Comparison of ENCODE assay signal across 8 cellular contexts in the genomic region with DNA sequence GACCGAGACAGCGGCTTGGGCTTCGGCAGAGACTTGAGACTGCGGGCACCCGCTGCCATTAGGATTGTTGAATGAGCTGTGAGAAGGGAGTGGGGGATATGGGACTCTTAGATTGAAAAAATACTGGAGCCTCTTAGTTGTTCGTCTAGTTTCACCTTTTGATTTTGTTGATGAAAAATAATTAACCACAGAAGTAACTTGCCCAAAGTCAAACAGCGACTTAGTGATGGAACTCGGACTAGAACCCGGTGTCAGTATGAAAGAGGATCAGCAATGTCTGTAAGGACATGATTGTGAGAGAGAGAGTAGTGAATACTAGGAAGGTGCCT. TPM values are rescaled to one million over a fixed set of nuclear protein-coding genes. Genes with fewer than 3 reads are reported as not detected.
DNase-seq lines count a peak whose midpoint lies in the region; ATAC-seq, FAIRE-seq and TF ChIP-seq lines count a peak whose summit lies in the region.

No MANE protein-coding gene starts in this region.

- peak overlapping the region; percentile 81 for H3K4me3 ChIP-seq in cardiac muscle cell
- peak overlapping the region; percentile 50 for H3K4me3 ChIP-seq in bronchial epithelial cell (ENCODE audit: low read depth, low read length)
- H3K4me3 ChIP-seq in mesenchymal stem cell (ENCODE audit: insufficient read depth in 1 of 2, low read depth in 1 of 2, low read length in 2 of 2): peak overlapping the region; percentile 76 to 85
- peak overlapping the region; percentile 83 to 99 for H3K4me3 ChIP-seq in vagina

- H2AK5ac ChIP-seq in mesenchymal stem cell (ENCODE audit: low read length, severe bottlenecking): no peak overlapping the region

- H3K27ac ChIP-seq in cardiac muscle cell: peak overlapping the region; percentile 84
- H3K27ac ChIP-seq in mesenchymal stem cell (ENCODE audit: low read length, poor library complexity, severe bottlenecking): peak overlapping the region; percentile 71
- H3K27ac ChIP-seq in vagina: peak overlapping the region; percentile 86

- peak overlapping the region in 1 of 2 experiments; percentile 91 for H3K4ac ChIP-seq in mesenchymal stem cell (ENCODE audit: low read depth in 1 of 2, low read length in 2 of 2)

- ATAC-seq in left cardiac atrium: no peak

- H3K18ac ChIP-seq in mesenchymal stem cell (ENCODE audit: low read depth in 1 of 2, low read length in 2 of 2): peak overlapping the region; percentile 17 to 90

- DNase-seq in cardiac muscle cell (ENCODE audit: low read depth in 1 of 2, low spot score in 1 of 2): no peak
- no peak for DNase-seq in left cardiac atrium
- DNase-seq in bronchial epithelial cell (ENCODE audit: low read depth): no peak
- DNase-seq in mesenchymal stem cell: no peak
- DNase-seq in vagina (ENCODE audit: extremely low spot score in 2 of 2): no peak
- DNase-seq in NCI-H1930 (lab: John Stamatoyannopoulos, UW): no peak
- no peak for DNase-seq in HK-2 (ENCODE audit: unreplicated experiment)
- DNase-seq in iPS-NIHi7 (ENCODE audit: extremely low spot score): no peak

- TF ChIP-seq POLR2A in vagina (IDR thresholded peaks at IDR 0.05): no peak

- H2AFZ ChIP-seq in mesenchymal stem cell (ENCODE audit: low read depth, low read length): peak overlapping the region; percentile 77

- peak overlapping the region; percentile 69 for H4K8ac ChIP-seq in mesenchymal stem cell (ENCODE audit: low read length)

- H3K4me2 ChIP-seq in mesenchymal stem cell (ENCODE audit: low read length, poor library complexity, severe bottlenecking): peak overlapping the region; percentile 79

- under 1% methylated on average over 9 of the region's 9 CpGs for WGBS in mesenchymal stem cell

- H3K14ac ChIP-seq in mesenchymal stem cell (ENCODE audit: low read length in 2 of 2): no peak overlapping the region

- H2BK5ac ChIP-seq in mesenchymal stem cell (ENCODE audit: low read depth, low read length, poor library complexity, severe bottlenecking): peak overlapping the region; percentile 48

- no peak overlapping the region for H2BK12ac ChIP-seq in mesenchymal stem cell (ENCODE audit: low read length in 2 of 2)

- TF ChIP-seq CTCF in cardiac muscle cell (IDR thresholded peaks at IDR 0.05; ENCODE audit: low read depth, low read length): no peak
- no peak for TF ChIP-seq CTCF in bronchial epithelial cell (IDR thresholded peaks at IDR 0.05; ENCODE audit: insufficient read depth, low read length, severe bottlenecking)
- no peak for TF ChIP-seq CTCF in vagina (IDR thresholded peaks at IDR 0.05)

- H3K23ac ChIP-seq in mesenchymal stem cell (ENCODE audit: low read length in 2 of 2): no peak overlapping the region

- H3K79me1 ChIP-seq in mesenchymal stem cell (replicated peaks; ENCODE audit: low read length, poor library complexity, severe bottlenecking): peaks cover 6% of the 10 kb centered on the region

- H3K36me3 ChIP-seq in cardiac muscle cell: no peaks in the 10 kb centered on the region
- H3K36me3 ChIP-seq in bronchial epithelial cell (ENCODE audit: control insufficient read depth, insufficient read depth, low read length): no peaks in the 10 kb centered on the region
- peaks cover 0 to 6% of the 10 kb centered on the region in 2 experiments for H3K36me3 ChIP-seq in mesenchymal stem cell (ENCODE audit: control insufficient read depth in 1 of 2, insufficient read depth in 2 of 2, low read depth in 1 of 2, low read length in 2 of 2)
- H3K36me3 ChIP-seq in vagina: no peaks in the 10 kb centered on the region

- intact Hi-C loops in left cardiac atrium (cut with DNase I): no loop called here
- intact Hi-C loops in vagina (cut with DNase I): no loop called here

- H3K9ac ChIP-seq in mesenchymal stem cell (ENCODE audit: low read length): peak overlapping the region; percentile 99

- peaks cover 12% of the 10 kb centered on the region for H3K4me1 ChIP-seq in cardiac muscle cell (ENCODE audit: low read depth)
- no peaks in the 10 kb centered on the region for H3K4me1 ChIP-seq in mesenchymal stem cell (ENCODE audit: control insufficient read depth, insufficient read depth, low read depth, low read length)
- peaks cover 39% of the 10 kb centered on the region for H3K4me1 ChIP-seq in vagina

- H4K91ac ChIP-seq in mesenchymal stem cell (ENCODE audit: low read length): no peak overlapping the region

- H3K27me3 ChIP-seq in cardiac muscle cell (no peaks in the 10 kb centered on the region), bronchial epithelial cell (ENCODE audit: control insufficient read depth, insufficient read depth, low read length) (no peaks in the 10 kb centered on the region), mesenchymal stem cell (ENCODE audit: control insufficient read depth in 1 of 2, insufficient read depth in 1 of 2, low read length in 2 of 2) (peaks cover 0 to 3% of the 10 kb centered on the region in 2 experiments), vagina (no peaks in the 10 kb centered on the region)

- no peak overlapping the region for H2BK120ac ChIP-seq in mesenchymal stem cell (ENCODE audit: low read depth, low read length)

- no peak for FAIRE-seq in bronchial epithelial cell (lab: Jason Lieb, UNC)

- H3K9me3 ChIP-seq in cardiac muscle cell (ENCODE audit: low read depth) (no peaks in the 10 kb centered on the region), mesenchymal stem cell (ENCODE audit: control insufficient read depth, low read length) (no peaks in the 10 kb centered on the region), vagina (no peaks in the 10 kb centered on the region)

- H2BK15ac ChIP-seq in mesenchymal stem cell (ENCODE audit: low read depth, poor library complexity, severe bottlenecking): no peak overlapping the region

RNA-seq across cellular contexts. Expression of a gene that starts 0.5 kb away (rescaled TPM):
- total RNA-seq in cardiac muscle cell (23.2 and 46.1 TPM in 2 replicates), left cardiac atrium (10 to 100 TPM; 48.1 to 52.3 TPM), bronchial epithelial cell (30.0 and 45.2 TPM in 2 replicates), vagina (45.4 TPM)
- polyA plus RNA-seq in cardiac muscle cell: 48.8 and 57.2 TPM in 2 replicates
- polyA plus RNA-seq in mesenchymal stem cell (2013, experiment 1 of 2): 24.9 TPM
- polyA plus RNA-seq in mesenchymal stem cell (2013, experiment 2 of 2): 23.5 TPM
